10 cellular contexts compared by ENCODE assay signal in genomic region chr5:150757087-150757649, GRCh38. TPM values are rescaled to one million over a fixed set of nuclear protein-coding genes. Genes with fewer than 3 reads are reported as not detected.
DNase-seq lines count a peak whose midpoint lies in the region; ATAC-seq and TF ChIP-seq lines count a peak whose summit lies in the region.
"Had no signal": no experiment of that assay in that cellular context is flagged by ENCODE, and none has a peak within 500 bp of the region (broad histone marks: within the 10 kb centered on the region; RNA-seq: fewer than 3 reads in every experiment).

No MANE protein-coding gene starts in this region.

- no peak for DNase-seq in brain microvascular endothelial cell
- DNase-seq in naive thymus-derived CD4-positive, alpha-beta T cell, result no peak
- DNase-seq in DMS 273 (lab: John Stamatoyannopoulos, UW; ENCODE audit: unreplicated experiment), result no peak
- no peak for DNase-seq in NCI-H1048 (lab: John Stamatoyannopoulos, UW)
- no peak for DNase-seq in NCI-H526 (lab: John Stamatoyannopoulos, UW)
- no peak for DNase-seq in medulla oblongata (ENCODE audit: extremely low spot score)
- DNase-seq: activated CD4-positive, CD25-positive, alpha-beta regulatory T cell treated with anti-CD3 and anti-CD28 coated beads, Interleukin-2, amount 50 U/mL, for 72 hours; NCI-H2029 treated with DMSO at 0.1 percent for 48 hours had no signal

- H3K4me3 ChIP-seq in BLaER1, result peak overlapping the region; percentile 78
- H3K4me3 ChIP-seq in HUES48 (ENCODE audit: low read depth, low read length), result peak overlapping the region; percentile 91
- H3K4me3 ChIP-seq in brain microvascular endothelial cell (ENCODE audit: low read depth, low read length), result peak overlapping the region; percentile 89
- no peak overlapping the region for H3K4me3 ChIP-seq in naive thymus-derived CD4-positive, alpha-beta T cell (ENCODE audit: low read length)

- H4K20me1 ChIP-seq in BLaER1, result peaks cover 6% of the 10 kb centered on the region

- no peak for ATAC-seq in naive thymus-derived CD4-positive, alpha-beta T cell

- H3K27me3 ChIP-seq in BLaER1 (no peaks in the 10 kb centered on the region), HUES48 (ENCODE audit: control insufficient read depth, insufficient read depth, low read length) (no peaks in the 10 kb centered on the region), brain microvascular endothelial cell (replicated peaks) (no peaks in the 10 kb centered on the region)
- H3K27me3 ChIP-seq in naive thymus-derived CD4-positive, alpha-beta T cell (ENCODE audit: control insufficient read depth in 2 of 2, insufficient read depth in 2 of 2, low read length in 2 of 2), result no peaks in the 10 kb centered on the region

- peaks cover 4 to 32% (median 30%) of the 10 kb centered on the region in 5 donors for H3K36me3 Mint-ChIP-seq in naive thymus-derived CD4-positive, alpha-beta T cell

- peak overlapping the region in 6 of 10 donors; percentile 26 to 64 (median 60) for H3K4me3 Mint-ChIP-seq in naive thymus-derived CD4-positive, alpha-beta T cell

- POLR2A ChIA-PET in naive thymus-derived CD4-positive, alpha-beta T cell (lab: Charles Lee), result interaction anchor here (1.9 to 3.6 kb wide), 5 partner anchors 16 to 56 kb away, joined by 8 to 27 read pairs (median 12); partner anchors contain the start of genes RBM22 and SMIM3

- H3K9me3 Mint-ChIP-seq in naive thymus-derived CD4-positive, alpha-beta T cell, result peaks cover 0 to 5% (median 0%) of the 10 kb centered on the region in 11 donors

- H3K9me3 ChIP-seq in BLaER1 (no peaks in the 10 kb centered on the region), HUES48 (ENCODE audit: control insufficient read depth, insufficient read depth, low read length) (peaks cover 4% of the 10 kb centered on the region; the same call in 1 of the 2 replicates)
- no peaks in the 10 kb centered on the region for H3K9me3 ChIP-seq in naive thymus-derived CD4-positive, alpha-beta T cell (ENCODE audit: control insufficient read depth in 2 of 3, low read length in 3 of 3)

- no peak for TF ChIP-seq CTCF in brain microvascular endothelial cell (IDR thresholded peaks at IDR 0.05; ENCODE audit: low read depth, low read length, missing control alignments)

- CTCF ChIA-PET in naive thymus-derived CD4-positive, alpha-beta T cell (lab: Charles Lee), result interaction anchor here (0.8 to 2.2 kb wide), 2 partner anchors 56 to 104 kb away, joined by 3 to 5 read pairs; partner anchors contain the start of gene RBM22

- in situ Hi-C loops in brain microvascular endothelial cell (cut with HindIII; ENCODE audit: low pct_ligation_motif_present, low sequenced_read_pairs), result no loop called here

- H3K27ac Mint-ChIP-seq in naive thymus-derived CD4-positive, alpha-beta T cell, result peak overlapping the region in 3 of 9 donors; percentile 3 to 51 (median 43)

- peak overlapping the region; percentile 90 for H3K4me2 ChIP-seq in BLaER1

- H3K27ac ChIP-seq in BLaER1 (no peak overlapping the region), HUES48 (ENCODE audit: low read depth, low read length) (no peak overlapping the region), brain microvascular endothelial cell (no peak overlapping the region)
- peak overlapping the region; percentile 96 for H3K27ac ChIP-seq in naive thymus-derived CD4-positive, alpha-beta T cell (ENCODE audit: low read depth, low read length)

- H3K4me1 ChIP-seq in BLaER1 (peaks cover 35% of the 10 kb centered on the region), HUES48 (ENCODE audit: control insufficient read depth, insufficient read depth, low read length) (no peaks in the 10 kb centered on the region; the same call in 1 of the 2 replicates)
- H3K4me1 ChIP-seq in naive thymus-derived CD4-positive, alpha-beta T cell (ENCODE audit: control insufficient read depth in 2 of 2, insufficient read depth in 2 of 2, low read length in 2 of 2), result peaks cover 5 to 16% of the 10 kb centered on the region in 2 donors

- H3K36me3 ChIP-seq in BLaER1, result peaks cover 42% of the 10 kb centered on the region
- peaks cover 35% of the 10 kb centered on the region for H3K36me3 ChIP-seq in HUES48 (ENCODE audit: control insufficient read depth, insufficient read depth, low read length)
- H3K36me3 ChIP-seq in brain microvascular endothelial cell (replicated peaks), result peaks cover 20% of the 10 kb centered on the region
- peaks cover 6 to 32% (median 20%) of the 10 kb centered on the region in 3 experiments for H3K36me3 ChIP-seq in naive thymus-derived CD4-positive, alpha-beta T cell (ENCODE audit: control insufficient read depth in 2 of 3, insufficient read depth in 3 of 3, low read length in 3 of 3)

- no peaks in the 10 kb centered on the region for H3K27me3 Mint-ChIP-seq in naive thymus-derived CD4-positive, alpha-beta T cell

- peak overlapping the region; percentile 86; the same call in 1 of the 2 replicates for H3K9ac ChIP-seq in BLaER1
- no peak overlapping the region for H3K9ac ChIP-seq in HUES48 (ENCODE audit: low read depth, low read length)

- H3K4me1 Mint-ChIP-seq in naive thymus-derived CD4-positive, alpha-beta T cell, result peaks cover 17 to 64% (median 45%) of the 10 kb centered on the region in 7 donors

- intact Hi-C loops in naive thymus-derived CD4-positive, alpha-beta T cell (cut with micrococcal nuclease), result loop anchor here (5.0 kb wide), 2 partner anchors 345 to 755 kb away; partner anchors contain the start of genes CD74 (in 1 of the 2), HMGXB3 (in 1 of the 2) and TIGD6 (in 1 of the 2)

RNA-seq across cellular contexts. Expression of gene DCTN4, which starts 1.6 kb away (rescaled TPM):
- 10 to 100 TPM; 42.4 to 88.2 (median 46.9) TPM for total RNA-seq in naive thymus-derived CD4-positive, alpha-beta T cell
- 10 to 100 TPM in 1 of 2 donors, 1 to 10 TPM in 1; 9.5 to 10.5 TPM for polyA plus RNA-seq in naive thymus-derived CD4-positive, alpha-beta T cell

RNA-seq across cellular contexts. Expression of gene SMIM3, which starts 21.4 kb away (rescaled TPM):
- total RNA-seq in naive thymus-derived CD4-positive, alpha-beta T cell, result 10 to 100 TPM in 1 of 5 experiments, 1 to 10 TPM in 4; 5.2 to 17.9 (median 7.9) TPM
- polyA plus RNA-seq in naive thymus-derived CD4-positive, alpha-beta T cell, result 10 to 100 TPM; 11.3 to 16.6 TPM

RNA-seq across cellular contexts. Expression of gene RBM22, which starts 56.3 kb away (rescaled TPM):
- 100 to 1,000 TPM in 1 of 5 experiments, 10 to 100 TPM in 4; 74.2 to 103 (median 93.1) TPM for total RNA-seq in naive thymus-derived CD4-positive, alpha-beta T cell
- 10 to 100 TPM; 60.5 to 63.0 TPM for polyA plus RNA-seq in naive thymus-derived CD4-positive, alpha-beta T cell
